ENCODE assay signal across 1 cellular context in genomic region chr1:231959225-231959884, GRCh38.
TF ChIP-seq lines count a peak whose summit lies in the region.

No MANE protein-coding gene starts in this region.

TF ChIP-seq in HepG2, 621 proteins besides CTCF, POLR2A, EP300 and RAD21 (continued from another document):
- TF ChIP-seq THAP7 (CRISPR knock-in tag; IDR thresholded peaks at IDR 0.05) (no peak), ZFP36 (IDR thresholded peaks at IDR 0.05; ENCODE audit: borderline replicate concordance, low read depth, low read length, partially characterized antibody) (no peak), ZEB1 (IDR thresholded peaks at IDR 0.05; ENCODE audit: insufficient replicate concordance, low read depth) (no peak), SATB2 (CRISPR knock-in tag; IDR thresholded peaks at IDR 0.05) (no peak), ZNF615 (CRISPR knock-in tag; IDR thresholded peaks at IDR 0.05; ENCODE audit: borderline replicate concordance) (no peak), ZNF17 (CRISPR knock-in tag; IDR thresholded peaks at IDR 0.05) (no peak), RFXANK (CRISPR knock-in tag; IDR thresholded peaks at IDR 0.05) (no peak), TCF7 (IDR thresholded peaks at IDR 0.05; ENCODE audit: low read depth) (no peak), PRDM10 (CRISPR knock-in tag; IDR thresholded peaks at IDR 0.05; ENCODE audit: low read depth) (no peak), CBX1 (IDR thresholded peaks at IDR 0.05; ENCODE audit: low read depth) (no peak), ZNF354B (CRISPR knock-in tag; IDR thresholded peaks at IDR 0.05) (no peak), ZNF225 (CRISPR knock-in tag; IDR thresholded peaks at IDR 0.05) (no peak)
- TF ChIP-seq, protein P1, sequence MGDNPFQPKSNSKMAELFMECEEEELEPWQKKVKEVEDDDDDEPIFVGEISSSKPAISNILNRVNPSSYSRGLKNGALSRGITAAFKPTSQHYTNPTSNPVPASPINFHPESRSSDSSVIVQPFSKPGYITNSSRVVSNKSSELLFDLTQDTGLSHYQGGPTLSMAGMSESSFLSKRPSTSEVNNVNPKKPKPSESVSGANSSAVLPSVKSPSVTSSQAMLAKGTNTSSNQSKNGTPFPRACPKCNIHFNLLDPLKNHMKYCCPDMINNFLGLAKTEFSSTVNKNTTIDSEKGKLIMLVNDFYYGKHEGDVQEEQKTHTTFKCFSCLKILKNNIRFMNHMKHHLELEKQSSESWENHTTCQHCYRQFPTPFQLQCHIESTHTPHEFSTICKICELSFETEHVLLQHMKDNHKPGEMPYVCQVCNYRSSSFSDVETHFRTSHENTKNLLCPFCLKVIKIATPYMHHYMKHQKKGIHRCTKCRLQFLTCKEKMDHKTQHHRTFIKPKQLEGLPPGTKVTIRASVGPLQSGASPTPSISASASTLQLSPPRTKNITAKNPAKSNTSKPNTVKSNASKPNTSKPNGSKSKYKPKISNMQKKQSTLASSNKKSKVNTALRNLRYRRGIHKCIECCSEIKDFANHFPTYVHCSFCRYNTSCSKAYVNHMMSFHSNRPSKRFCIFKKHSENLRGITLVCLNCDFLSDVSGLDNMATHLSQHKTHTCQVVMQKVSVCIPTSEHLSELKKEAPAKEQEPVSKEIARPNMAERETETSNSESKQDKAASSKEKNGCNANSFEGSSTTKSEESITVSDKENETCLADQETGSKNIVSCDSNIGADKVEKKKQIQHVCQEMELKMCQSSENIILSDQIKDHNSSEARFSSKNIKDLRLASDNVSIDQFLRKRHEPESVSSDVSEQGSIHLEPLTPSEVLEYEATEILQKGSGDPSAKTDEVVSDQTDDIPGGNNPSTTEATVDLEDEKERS (CRISPR knock-in tag; IDR thresholded peaks at IDR 0.05), result no peak
